In genomic region chr7:29405891-29406290, GRCh38 we compare ENCODE assay signal across 1 cellular context.
TF ChIP-seq lines count a peak whose summit lies in the region.

No MANE protein-coding gene starts in this region.

TF ChIP-seq in HepG2, 621 proteins besides CTCF, POLR2A, EP300 and RAD21 (continued from another document and continues in another):
- TF ChIP-seq ZNF644 (CRISPR knock-in tag; IDR thresholded peaks at IDR 0.05; ENCODE audit: low read depth) (peak; percentile 79), ZFP37 (CRISPR knock-in tag; IDR thresholded peaks at IDR 0.05; ENCODE audit: borderline replicate concordance) (no peak), THAP7 (CRISPR knock-in tag; IDR thresholded peaks at IDR 0.05) (no peak), RFXANK (CRISPR knock-in tag; IDR thresholded peaks at IDR 0.05) (no peak), IKZF4 (CRISPR knock-in tag; IDR thresholded peaks at IDR 0.05; ENCODE audit: borderline replicate concordance, low read depth, not compliant biosample characterization) (no peak), FOXO1 (CRISPR knock-in tag; IDR thresholded peaks at IDR 0.05) (peak; percentile 79), E2F1 (CRISPR knock-in tag; IDR thresholded peaks at IDR 0.05) (no peak), ZNF274 (CRISPR knock-in tag; IDR thresholded peaks at IDR 0.05) (no peak), ZNF484 (CRISPR knock-in tag; IDR thresholded peaks at IDR 0.05; ENCODE audit: borderline replicate concordance, low read depth) (no peak), ZNF3 (CRISPR knock-in tag; IDR thresholded peaks at IDR 0.05) (no peak), EED (CRISPR knock-in tag; IDR thresholded peaks at IDR 0.05) (no peak), KLF13 (CRISPR knock-in tag; IDR thresholded peaks at IDR 0.05) (no peak), SALL2 (CRISPR knock-in tag; IDR thresholded peaks at IDR 0.05) (no peak), SIX1 (CRISPR knock-in tag; IDR thresholded peaks at IDR 0.05; ENCODE audit: borderline replicate concordance) (no peak), TCF7 (IDR thresholded peaks at IDR 0.05; ENCODE audit: low read depth) (no peak), SRSF4 (IDR thresholded peaks at IDR 0.05; ENCODE audit: low read depth, low read length, poor library complexity, severe bottlenecking) (no peak), PPARG (CRISPR knock-in tag; conservative IDR thresholded peaks at IDR 0.05) (peak; percentile 92), HHEX (CRISPR knock-in tag; IDR thresholded peaks at IDR 0.05) (no peak), CC2D1A (CRISPR knock-in tag; IDR thresholded peaks at IDR 0.05) (no peak), SP1 (IDR thresholded peaks at IDR 0.05) (no peak), SP1 (CRISPR knock-in tag; IDR thresholded peaks at IDR 0.05) (no peak), ZNF878 (CRISPR knock-in tag; IDR thresholded peaks at IDR 0.05) (peak; percentile 58; the same call in 1 of the 2 replicates), ZNF576 (CRISPR knock-in tag; IDR thresholded peaks at IDR 0.05) (no peak), TFDP1 (CRISPR knock-in tag; IDR thresholded peaks at IDR 0.05; ENCODE audit: borderline replicate concordance) (peak; percentile 40; the same call in 1 of the 2 replicates), MIER3 (CRISPR knock-in tag; IDR thresholded peaks at IDR 0.05; ENCODE audit: borderline replicate concordance) (no peak), ZNF883 (CRISPR knock-in tag; IDR thresholded peaks at IDR 0.05; ENCODE audit: not compliant biosample characterization) (no peak), SMC3 (IDR thresholded peaks at IDR 0.05; ENCODE audit: low read length) (peak; percentile 28; the same call in 1 of the 2 replicates), E2F5 (CRISPR knock-in tag; conservative IDR thresholded peaks at IDR 0.05) (no peak), ZNF33A (CRISPR knock-in tag; IDR thresholded peaks at IDR 0.05; ENCODE audit: borderline replicate concordance) (no peak), CBX1 (IDR thresholded peaks at IDR 0.05; ENCODE audit: low read depth) (no peak), NR2C2 (CRISPR knock-in tag; IDR thresholded peaks at IDR 0.05; ENCODE audit: borderline replicate concordance) (no peak; the same call in 1 of the 2 replicates), IKZF1 (IDR thresholded peaks at IDR 0.05) (no peak), ZNF460 (CRISPR knock-in tag; IDR thresholded peaks at IDR 0.05; ENCODE audit: borderline replicate concordance) (no peak), PAX8 (CRISPR knock-in tag; IDR thresholded peaks at IDR 0.05; ENCODE audit: borderline replicate concordance) (no peak), ZIK1 (CRISPR knock-in tag; IDR thresholded peaks at IDR 0.05; ENCODE audit: borderline replicate concordance, low read depth) (no peak), CBX2 (IDR thresholded peaks at IDR 0.05; ENCODE audit: low read depth, low read length) (no peak), CBX2 (CRISPR knock-in tag; IDR thresholded peaks at IDR 0.05; ENCODE audit: low read depth) (no peak), GLI4 (CRISPR knock-in tag; IDR thresholded peaks at IDR 0.05; ENCODE audit: borderline replicate concordance) (no peak), ZNF10 (CRISPR knock-in tag; IDR thresholded peaks at IDR 0.05; ENCODE audit: borderline replicate concordance, low read depth) (no peak), RFX5 (IDR thresholded peaks at IDR 0.05; ENCODE audit: low read depth, low read length) (no peak), SP4 (CRISPR knock-in tag; IDR thresholded peaks at IDR 0.05) (no peak), FOXK1 (CRISPR knock-in tag; IDR thresholded peaks at IDR 0.05; ENCODE audit: borderline replicate concordance, low read depth) (0 out of 2 replicates have a peak, but pooled peaks have one; percentile 36), CEBPZ (IDR thresholded peaks at IDR 0.05; ENCODE audit: low read length) (no peak), NR2F6 (IDR thresholded peaks at IDR 0.05) (0 out of 2 replicates have a peak, but pooled peaks have one; percentile 26), NR2F6 (CRISPR knock-in tag; IDR thresholded peaks at IDR 0.05) (no peak)
- TF ChIP-seq, protein P1, sequence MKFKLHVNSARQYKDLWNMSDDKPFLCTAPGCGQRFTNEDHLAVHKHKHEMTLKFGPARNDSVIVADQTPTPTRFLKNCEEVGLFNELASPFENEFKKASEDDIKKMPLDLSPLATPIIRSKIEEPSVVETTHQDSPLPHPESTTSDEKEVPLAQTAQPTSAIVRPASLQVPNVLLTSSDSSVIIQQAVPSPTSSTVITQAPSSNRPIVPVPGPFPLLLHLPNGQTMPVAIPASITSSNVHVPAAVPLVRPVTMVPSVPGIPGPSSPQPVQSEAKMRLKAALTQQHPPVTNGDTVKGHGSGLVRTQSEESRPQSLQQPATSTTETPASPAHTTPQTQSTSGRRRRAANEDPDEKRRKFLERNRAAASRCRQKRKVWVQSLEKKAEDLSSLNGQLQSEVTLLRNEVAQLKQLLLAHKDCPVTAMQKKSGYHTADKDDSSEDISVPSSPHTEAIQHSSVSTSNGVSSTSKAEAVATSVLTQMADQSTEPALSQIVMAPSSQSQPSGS (CRISPR knock-in tag; IDR thresholded peaks at IDR 0.05): 0 out of 2 replicates have a peak, but pooled peaks have one; percentile 36
- TF ChIP-seq, protein P2, sequence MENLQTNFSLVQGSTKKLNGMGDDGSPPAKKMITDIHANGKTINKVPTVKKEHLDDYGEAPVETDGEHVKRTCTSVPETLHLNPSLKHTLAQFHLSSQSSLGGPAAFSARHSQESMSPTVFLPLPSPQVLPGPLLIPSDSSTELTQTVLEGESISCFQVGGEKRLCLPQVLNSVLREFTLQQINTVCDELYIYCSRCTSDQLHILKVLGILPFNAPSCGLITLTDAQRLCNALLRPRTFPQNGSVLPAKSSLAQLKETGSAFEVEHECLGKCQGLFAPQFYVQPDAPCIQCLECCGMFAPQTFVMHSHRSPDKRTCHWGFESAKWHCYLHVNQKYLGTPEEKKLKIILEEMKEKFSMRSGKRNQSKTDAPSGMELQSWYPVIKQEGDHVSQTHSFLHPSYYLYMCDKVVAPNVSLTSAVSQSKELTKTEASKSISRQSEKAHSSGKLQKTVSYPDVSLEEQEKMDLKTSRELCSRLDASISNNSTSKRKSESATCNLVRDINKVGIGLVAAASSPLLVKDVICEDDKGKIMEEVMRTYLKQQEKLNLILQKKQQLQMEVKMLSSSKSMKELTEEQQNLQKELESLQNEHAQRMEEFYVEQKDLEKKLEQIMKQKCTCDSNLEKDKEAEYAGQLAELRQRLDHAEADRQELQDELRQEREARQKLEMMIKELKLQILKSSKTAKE (CRISPR knock-in tag; IDR thresholded peaks at IDR 0.05; ENCODE audit: borderline replicate concordance): peak; percentile 32; the same call in 1 of the 2 replicates
- TF ChIP-seq, protein P3, sequence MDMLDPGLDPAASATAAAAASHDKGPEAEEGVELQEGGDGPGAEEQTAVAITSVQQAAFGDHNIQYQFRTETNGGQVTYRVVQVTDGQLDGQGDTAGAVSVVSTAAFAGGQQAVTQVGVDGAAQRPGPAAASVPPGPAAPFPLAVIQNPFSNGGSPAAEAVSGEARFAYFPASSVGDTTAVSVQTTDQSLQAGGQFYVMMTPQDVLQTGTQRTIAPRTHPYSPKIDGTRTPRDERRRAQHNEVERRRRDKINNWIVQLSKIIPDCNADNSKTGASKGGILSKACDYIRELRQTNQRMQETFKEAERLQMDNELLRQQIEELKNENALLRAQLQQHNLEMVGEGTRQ (IDR thresholded peaks at IDR 0.05; ENCODE audit: low read depth, low read length): no peak
- TF ChIP-seq, protein P3 (CRISPR knock-in tag; IDR thresholded peaks at IDR 0.05; ENCODE audit: borderline replicate concordance): no peak
- TF ChIP-seq, protein P4, sequence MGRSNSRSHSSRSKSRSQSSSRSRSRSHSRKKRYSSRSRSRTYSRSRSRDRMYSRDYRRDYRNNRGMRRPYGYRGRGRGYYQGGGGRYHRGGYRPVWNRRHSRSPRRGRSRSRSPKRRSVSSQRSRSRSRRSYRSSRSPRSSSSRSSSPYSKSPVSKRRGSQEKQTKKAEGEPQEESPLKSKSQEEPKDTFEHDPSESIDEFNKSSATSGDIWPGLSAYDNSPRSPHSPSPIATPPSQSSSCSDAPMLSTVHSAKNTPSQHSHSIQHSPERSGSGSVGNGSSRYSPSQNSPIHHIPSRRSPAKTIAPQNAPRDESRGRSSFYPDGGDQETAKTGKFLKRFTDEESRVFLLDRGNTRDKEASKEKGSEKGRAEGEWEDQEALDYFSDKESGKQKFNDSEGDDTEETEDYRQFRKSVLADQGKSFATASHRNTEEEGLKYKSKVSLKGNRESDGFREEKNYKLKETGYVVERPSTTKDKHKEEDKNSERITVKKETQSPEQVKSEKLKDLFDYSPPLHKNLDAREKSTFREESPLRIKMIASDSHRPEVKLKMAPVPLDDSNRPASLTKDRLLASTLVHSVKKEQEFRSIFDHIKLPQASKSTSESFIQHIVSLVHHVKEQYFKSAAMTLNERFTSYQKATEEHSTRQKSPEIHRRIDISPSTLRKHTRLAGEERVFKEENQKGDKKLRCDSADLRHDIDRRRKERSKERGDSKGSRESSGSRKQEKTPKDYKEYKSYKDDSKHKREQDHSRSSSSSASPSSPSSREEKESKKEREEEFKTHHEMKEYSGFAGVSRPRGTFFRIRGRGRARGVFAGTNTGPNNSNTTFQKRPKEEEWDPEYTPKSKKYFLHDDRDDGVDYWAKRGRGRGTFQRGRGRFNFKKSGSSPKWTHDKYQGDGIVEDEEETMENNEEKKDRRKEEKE (IDR thresholded peaks at IDR 0.05): no peak
- TF ChIP-seq, protein P5, sequence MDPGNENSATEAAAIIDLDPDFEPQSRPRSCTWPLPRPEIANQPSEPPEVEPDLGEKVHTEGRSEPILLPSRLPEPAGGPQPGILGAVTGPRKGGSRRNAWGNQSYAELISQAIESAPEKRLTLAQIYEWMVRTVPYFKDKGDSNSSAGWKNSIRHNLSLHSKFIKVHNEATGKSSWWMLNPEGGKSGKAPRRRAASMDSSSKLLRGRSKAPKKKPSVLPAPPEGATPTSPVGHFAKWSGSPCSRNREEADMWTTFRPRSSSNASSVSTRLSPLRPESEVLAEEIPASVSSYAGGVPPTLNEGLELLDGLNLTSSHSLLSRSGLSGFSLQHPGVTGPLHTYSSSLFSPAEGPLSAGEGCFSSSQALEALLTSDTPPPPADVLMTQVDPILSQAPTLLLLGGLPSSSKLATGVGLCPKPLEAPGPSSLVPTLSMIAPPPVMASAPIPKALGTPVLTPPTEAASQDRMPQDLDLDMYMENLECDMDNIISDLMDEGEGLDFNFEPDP (CRISPR knock-in tag; conservative IDR thresholded peaks at IDR 0.05): no peak
